ENCODE assay signal across 35 cellular contexts in genomic region chr1:228070173-228070572, GRCh38.
"Had no signal": no experiment of that assay in that cellular context is flagged by ENCODE, and none has a peak within 500 bp of the region (broad histone marks: within the 10 kb centered on the region; RNA-seq: fewer than 3 reads in every experiment).

No MANE protein-coding gene starts in this region.

- DNase-seq: Karpas-422, Kasumi-1, MG63, MM.1S, MV-4-11, NCI-H1048, NCI-H1092, NCI-H1092 treated with DMSO at 0.1 percent for 48 hours, NCI-H1105, NCI-H1105 treated with DMSO at 0.1 percent for 48 hours, NCI-H1417, NCI-H1417 treated with DMSO at 0.1 percent for 48 hours, NCI-H1436, NCI-H1436 treated with DMSO at 0.1 percent for 48 hours, NCI-H146, NCI-H1694, NCI-H1694 treated with DMSO at 0.1 percent for 48 hours, NCI-H187, NCI-H187 treated with DMSO at 0.1 percent for 48 hours, NCI-H1930, NCI-H2029, NCI-H2029 treated with DMSO at 0.1 percent for 48 hours, NCI-H2081, NCI-H2081 treated with DMSO at 0.1 percent for 48 hours, NCI-H2107, NCI-H2171, NCI-H2171 treated with DMSO at 0.1 percent for 48 hours, NCI-H2227 treated with DMSO at 0.1 percent for 48 hours, NCI-H226, NCI-H345, NCI-H446, NCI-H446 treated with DMSO at 0.1 percent for 48 hours, NCI-H510A, NCI-H510A treated with DMSO at 0.1 percent for 48 hours, NCI-H524 had no signal

- H3K4me3 ChIP-seq: MG63 had no signal

- H3K9me3 ChIP-seq: MG63 had no signal

- H3K36me3 ChIP-seq: MG63 had no signal
